In the genomic region with DNA sequence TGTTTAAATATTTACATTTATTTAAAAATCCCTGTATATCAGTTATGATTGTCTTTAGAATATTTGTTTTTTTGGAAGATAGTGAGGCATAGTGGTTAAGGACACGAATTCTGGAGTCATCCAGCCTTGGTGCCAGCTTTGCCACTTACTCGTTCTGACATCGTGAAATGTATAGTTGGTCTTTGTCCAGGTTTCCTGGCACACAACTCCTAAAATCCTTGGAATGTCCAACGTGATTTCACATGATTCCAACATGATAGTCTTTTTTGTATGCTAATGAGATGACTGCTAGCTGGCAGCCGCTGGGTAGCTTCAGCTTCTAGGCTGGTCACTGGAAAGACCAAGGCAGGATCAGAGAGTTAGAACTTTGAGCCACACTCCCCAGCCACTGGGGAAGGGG, we compare ENCODE assay signal across 29 cellular contexts.
"Had no signal": no experiment of that assay in that cellular context is flagged by ENCODE, and none has a peak within 500 bp of the region (broad histone marks: within the 10 kb centered on the region; RNA-seq: fewer than 3 reads in every experiment).

No MANE protein-coding gene starts in this region.

- ATAC-seq: activated CD4-positive, alpha-beta T cell treated with anti-CD3 and anti-CD28 coated beads for 36 hours; activated CD8-positive, alpha-beta memory T cell treated with anti-CD3 and anti-CD28 coated beads, Interleukin-2, amount 10 ng/mL, durations not matched to agents 7 days and 5 days; activated CD8-positive, alpha-beta T cell treated with anti-CD3 and anti-CD28 coated beads, Interleukin-2, amount 10 ng/mL, durations not matched to agents 7 days and 5 days; activated naive CD8-positive, alpha-beta T cell treated with anti-CD3 and anti-CD28 coated beads, Interleukin-2, amount 50 U/mL, for 24 hours; esophagus mucosa; heart left ventricle had no signal

- H3K27ac ChIP-seq: adrenal gland, body of pancreas, colonic mucosa, heart left ventricle had no signal

- H3K4me1 ChIP-seq: adrenal gland, colonic mucosa, heart left ventricle had no signal

- H3K4me3 ChIP-seq: adrenal gland, body of pancreas, cardiac muscle cell, colonic mucosa, heart left ventricle had no signal

- DNase-seq: activated CD4-positive, alpha-beta memory T cell treated with anti-CD3 and anti-CD28 coated beads for 36 hours; activated CD4-positive, alpha-beta T cell treated with anti-CD3 and anti-CD28 coated beads for 36 hours; activated CD4-positive, alpha-beta T cell treated with anti-CD3 and anti-CD28 coated beads, Interleukin-2, amount 10 ng/mL, durations not matched to agents 24 days and 14 days; activated CD4-positive, CD25-positive, alpha-beta regulatory T cell; activated CD4-positive, CD25-positive, alpha-beta regulatory T cell treated with anti-CD3 and anti-CD28 coated beads, Interleukin-2, amount 50 U/mL, for 72 hours; activated CD8-positive, alpha-beta memory T cell treated with anti-CD3 and anti-CD28 coated beads, Interleukin-2, amount 10 ng/mL, durations not matched to agents 7 days and 5 days; activated CD8-positive, alpha-beta memory T cell treated with anti-CD3 and anti-CD28 coated beads, Interleukin-2, amount 50 U/mL, for 4 hours; activated CD8-positive, alpha-beta T cell treated with anti-CD3 and anti-CD28 coated beads, Interleukin-2, amount 10 ng/mL, durations not matched to agents 7 days and 5 days; activated effector memory CD4-positive, alpha-beta T cell treated with anti-CD3 and anti-CD28 coated beads, Interleukin-2, amount 50 U/mL, for 16 hours; activated naive CD4-positive, alpha-beta T cell treated with anti-CD3 and anti-CD28 coated beads for 36 hours; activated naive CD8-positive, alpha-beta T cell treated with anti-CD3 and anti-CD28 coated beads for 36 hours; activated naive CD8-positive, alpha-beta T cell treated with anti-CD3 and anti-CD28 coated beads, Interleukin-2, amount 50 U/mL, for 24 hours; activated T-cell treated with anti-CD3 and anti-CD28 coated beads, Interleukin-2, amount 50 U/mL, for 1 hour; activated T-cell treated with anti-CD3 and anti-CD28 coated beads, Interleukin-2, amount 50 U/mL, for 48 hours; adrenal gland; amygdala; aorta; central memory CD4-positive, alpha-beta T cell; cerebellar nuclear complex; colonic mucosa; effector CD8-positive, alpha-beta T cell; glutamatergic neuron; heart left ventricle; T-helper 2 cell had no signal

- H3K27me3 ChIP-seq: adrenal gland, body of pancreas, cardiac muscle cell, colonic mucosa, heart left ventricle had no signal

- FAIRE-seq: endometrium, frontal cortex had no signal
